ENCODE assay signal across 8 cellular contexts in genomic region chr9:62915661-62916060, GRCh38.
DNase-seq lines count a peak whose midpoint lies in the region; ATAC-seq and TF ChIP-seq lines count a peak whose summit lies in the region.
"Not testable (repeated sequence)": the region's sequence is repeated elsewhere in the genome, so short reads cannot be mapped to it uniquely, and the experiment has no call there.

No MANE protein-coding gene starts in this region.

- H3K4me3 Mint-ChIP-seq in natural killer cell treated with Interleukin-12 subunit alpha and Interleukin-12 subunit beta and Interleukin-15 and Interleukin-18, amount 100 ng/mL, for 72 hours = not testable (repeated sequence)

- not testable (repeated sequence) for H3K27ac Mint-ChIP-seq in natural killer cell treated with Interleukin-12 subunit alpha and Interleukin-12 subunit beta and Interleukin-15 and Interleukin-18, amount 100 ng/mL, for 72 hours

- not testable (repeated sequence) for TF ChIP-seq CTCF in AG10803 (conservative IDR thresholded peaks at IDR 0.05; ENCODE audit: low read length)

- not testable (repeated sequence) for H3K27me3 Mint-ChIP-seq in natural killer cell treated with Interleukin-12 subunit alpha and Interleukin-12 subunit beta and Interleukin-15 and Interleukin-18, amount 100 ng/mL, for 72 hours

- H3K36me3 Mint-ChIP-seq in natural killer cell treated with Interleukin-12 subunit alpha and Interleukin-12 subunit beta and Interleukin-15 and Interleukin-18, amount 100 ng/mL, for 72 hours = not testable (repeated sequence)

- H3K4me1 Mint-ChIP-seq in natural killer cell treated with Interleukin-12 subunit alpha and Interleukin-12 subunit beta and Interleukin-15 and Interleukin-18, amount 100 ng/mL, for 72 hours (ENCODE audit: low read depth in 2 of 2) = not testable (repeated sequence)

- DNase-seq in AG10803 (ENCODE audit: low read depth); Right ventricle myocardium superior; natural killer cell treated with Interleukin-12 subunit alpha and Interleukin-12 subunit beta and Interleukin-15 and Interleukin-18, amount 100 ng/mL, for 72 hours (ENCODE audit: low spot score): not testable (repeated sequence)
- peak; percentile 54 for DNase-seq in activated CD8-positive, alpha-beta memory T cell treated with anti-CD3 and anti-CD28 coated beads for 24 hours

- peak overlapping the region; percentile 39; the same call in 1 of the 2 replicates for H3K4me3 ChIP-seq in AG10803 (ENCODE audit: low read length)

- intact Hi-C loops in Right ventricle myocardium superior (cut with DNase I) = not testable (repeated sequence)

- ATAC-seq in GM19023 (IDR thresholded peaks at IDR 0.05; ENCODE audit: unreplicated experiment) (peak; percentile 100), GM21529 (IDR thresholded peaks at IDR 0.05; ENCODE audit: unreplicated experiment) (peak; percentile 100), HG02943 (IDR thresholded peaks at IDR 0.05; ENCODE audit: low read depth, unreplicated experiment) (peak; percentile 95), HG03457 (IDR thresholded peaks at IDR 0.05; ENCODE audit: unreplicated experiment) (peak; percentile 100), Right ventricle myocardium superior (ENCODE audit: poor library complexity) (peak; percentile 100)
- peak; percentile 94 to 96 for ATAC-seq in natural killer cell treated with Interleukin-12 subunit alpha and Interleukin-12 subunit beta and Interleukin-15 and Interleukin-18, amount 100 ng/mL, for 72 hours

- H3K9me3 Mint-ChIP-seq in natural killer cell treated with Interleukin-12 subunit alpha and Interleukin-12 subunit beta and Interleukin-15 and Interleukin-18, amount 100 ng/mL, for 72 hours = not testable (repeated sequence)
